Comparison of ENCODE assay signal across 8 cellular contexts in genomic region chr14:92922883-92923743, GRCh38. TPM values are rescaled to one million over a fixed set of nuclear protein-coding genes. Genes with fewer than 3 reads are reported as not detected.
A peak's percentile ranks its signal among the peaks of the same experiment; 100 is the strongest.
DNase-seq lines count a peak whose midpoint lies in the region; ATAC-seq and TF ChIP-seq lines count a peak whose summit lies in the region.

Gene CHGA, plus strand, starts transcription at chr14:92923150. Its CDS starts 210 bp downstream, at chr14:92923360.

- no peak within 1 kb of the TSS for H3K27ac Mint-ChIP-seq in Caco-2 (ENCODE audit: unreplicated experiment)

- H3K4me1 Mint-ChIP-seq in Caco-2 (ENCODE audit: low read depth, unreplicated experiment) = no peaks in the 10 kb centered on the region

- intact Hi-C loops in Caco-2 (cut with micrococcal nuclease; ENCODE audit: unreplicated experiment) = no loop called here

- no peaks in the 10 kb centered on the region for H3K4me1 ChIP-seq in Caco-2

- H3K27me3 Mint-ChIP-seq in Caco-2 (ENCODE audit: insufficient read depth, unreplicated experiment) = peaks cover 12% of the 10 kb centered on the region

- CTCF ChIA-PET in Caco-2 (lab: Charles Lee) = no interaction called here

- POLR2A ChIA-PET in Caco-2 (lab: Charles Lee) = no interaction called here

- ATAC-seq in SK-N-SH treated with all-trans-retinoic acid at 6 μM for 48 hours (peak; percentile 89), GM18502 (IDR thresholded peaks at IDR 0.05; ENCODE audit: poor library complexity, unreplicated experiment) (no peak)

- no peaks in the 10 kb centered on the region for H3K27me3 ChIP-seq in Caco-2 (replicated peaks; ENCODE audit: control insufficient read depth, insufficient read depth, low read length)

- no peak for TF ChIP-seq CTCF in Caco-2 (IDR thresholded peaks at IDR 0.05; ENCODE audit: insufficient read depth in 1 of 2, low read depth in 1 of 2, low read length in 1 of 2, severe bottlenecking in 1 of 2, unreplicated experiment in 1 of 2)
- no peak for TF ChIP-seq CTCF in astrocyte of the spinal cord (IDR thresholded peaks at IDR 0.05; ENCODE audit: low read depth, low read length)

- no peaks in the 10 kb centered on the region for H3K36me3 Mint-ChIP-seq in Caco-2 (ENCODE audit: insufficient read depth, unreplicated experiment)

- peak within 1 kb of the TSS; percentile 14 for H3K4me3 Mint-ChIP-seq in Caco-2 (ENCODE audit: unreplicated experiment)

- in situ Hi-C loops in astrocyte of the spinal cord (cut with HindIII; ENCODE audit: low sequenced_read_pairs) = no loop called here

- H3K36me3 ChIP-seq in Caco-2 (ENCODE audit: control insufficient read depth, insufficient read depth, low read length) = no peaks in the 10 kb centered on the region

- peak in 1 of 2 experiments; percentile 73 for DNase-seq in Caco-2
- DNase-seq in Kasumi-1 (lab: John Stamatoyannopoulos, UW) = peak; percentile 4 to 15
- peak; percentile 20 for DNase-seq in astrocyte of the spinal cord (ENCODE audit: low read depth, low spot score)
- peak; percentile 92 for DNase-seq in iPS-NIHi7 (ENCODE audit: extremely low spot score)
- peak in 2 of 3 donors; percentile 9 to 40 for DNase-seq in stimulated activated CD4-positive, alpha-beta T cell treated with anti-CD3 and anti-CD28 coated beads, TNF-alpha, amount 100 ng/mL, for 48 hours (ENCODE audit: low read depth in 3 of 3)
- no peak for DNase-seq in mesenteric fat pad (ENCODE audit: low spot score)

- no peaks in the 10 kb centered on the region for H3K9me3 ChIP-seq in Caco-2

- H3K9me3 Mint-ChIP-seq in Caco-2 (ENCODE audit: unreplicated experiment) = no peaks in the 10 kb centered on the region

- H3K4me3 ChIP-seq in Caco-2 (ENCODE audit: low read depth, low read length) (no peak within 1 kb of the TSS), astrocyte of the spinal cord (ENCODE audit: low read depth, low read length) (no peak within 1 kb of the TSS)

- no TSS peak for BruUV-seq in Caco-2 (replicated peaks; lab: Mats Ljungman, UMichigan)

TF ChIP-seq in SK-N-SH treated with all-trans-retinoic acid at 6 μM for 48 hours, 23 proteins besides CTCF, POLR2A, EP300 and RAD21:
- no peak for TF ChIP-seq POU6F1 (CRISPR knock-in tag; IDR thresholded peaks at IDR 0.05; ENCODE audit: borderline replicate concordance, low read depth)
- TF ChIP-seq CSDC2 (CRISPR knock-in tag; IDR thresholded peaks at IDR 0.05) = peak; percentile 77
- peak; percentile 74; the same call in 1 of the 2 replicates for TF ChIP-seq SNAI2 (CRISPR knock-in tag; IDR thresholded peaks at IDR 0.05)

RNA-seq across cellular contexts. Expression of gene CHGA, which starts in this region (rescaled TPM):
- total RNA-seq in Caco-2 (2022) = not detected in 2 replicates
- 0.22 TPM for total RNA-seq in mesenteric fat pad
